ENCODE assay signal across 35 cellular contexts in the genomic region with DNA sequence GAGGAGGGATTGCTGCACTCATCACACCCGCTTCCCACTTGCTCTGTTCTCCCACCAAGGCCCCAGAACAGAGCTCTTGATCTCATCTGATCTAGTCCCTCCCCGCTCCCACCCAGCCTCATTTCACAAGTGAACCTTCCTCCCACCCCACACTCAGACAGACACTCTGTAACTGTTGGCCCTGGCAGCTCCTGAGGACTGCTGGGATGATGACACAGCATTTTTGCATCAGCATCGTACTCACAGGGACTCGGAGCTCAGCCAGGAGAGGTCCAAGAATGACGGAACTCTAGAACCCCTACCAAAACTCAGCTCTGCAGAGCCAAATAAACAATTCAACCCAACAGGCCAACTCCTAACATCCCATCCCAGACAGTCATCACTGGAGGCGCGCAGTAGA.
"Had no signal": no experiment of that assay in that cellular context is flagged by ENCODE, and none has a peak within 500 bp of the region (broad histone marks: within the 10 kb centered on the region; RNA-seq: fewer than 3 reads in every experiment).

No MANE protein-coding gene starts in this region.

- DNase-seq: activated CD4-positive, alpha-beta memory T cell treated with anti-CD3 and anti-CD28 coated beads, Interleukin-2, amount 10 ng/mL, durations not matched to agents 7 days and 5 days; activated CD4-positive, alpha-beta T cell treated with anti-CD3 and anti-CD28 coated beads for 1 hour; activated CD4-positive, alpha-beta T cell treated with anti-CD3 and anti-CD28 coated beads for 48 hours; activated CD4-positive, CD25-positive, alpha-beta regulatory T cell; activated CD8-positive, alpha-beta memory T cell treated with anti-CD3 and anti-CD28 coated beads for 24 hours; activated CD8-positive, alpha-beta memory T cell treated with anti-CD3 and anti-CD28 coated beads, Interleukin-2, amount 10 ng/mL, durations not matched to agents 7 days and 5 days; activated CD8-positive, alpha-beta memory T cell treated with anti-CD3 and anti-CD28 coated beads, Interleukin-2, amount 50 U/mL, for 48 hours; activated effector memory CD4-positive, alpha-beta T cell treated with Interleukin-2 at 50 U/mL for 16 hours; activated naive CD4-positive, alpha-beta T cell treated with anti-CD3 and anti-CD28 coated beads, Interleukin-2, amount 50 U/mL, for 16 hours; activated naive CD8-positive, alpha-beta T cell treated with anti-CD3 and anti-CD28 coated beads, Interleukin-2, amount 10 ng/mL, durations not matched to agents 7 days and 5 days; activated T-cell treated with anti-CD3 and anti-CD28 coated beads, Interleukin-2, amount 50 U/mL, for 48 hours; adrenal gland; caudate nucleus; cerebellar nuclear complex; KG1; MM.1S; MV-4-11; NCI-H1092 treated with DMSO at 0.1 percent for 48 hours; NCI-H1417 treated with DMSO at 0.1 percent for 48 hours; NCI-H187 treated with DMSO at 0.1 percent for 48 hours; NCI-H2081; NCI-H2171 treated with DMSO at 0.1 percent for 48 hours; NCI-H2227 treated with DMSO at 0.1 percent for 48 hours; NCI-H524 treated with DMSO at 0.1 percent for 48 hours; PC-3; SIG-M5; SW 1271; T-helper 1 cell; T-helper 2 cell; T-helper 9 cell had no signal

- H3K4me3 Mint-ChIP-seq: activated CD4-positive, alpha-beta memory T cell treated with anti-CD3 and anti-CD28 coated beads, Interleukin-2, amount 10 ng/mL, durations not matched to agents 7 days and 5 days; activated CD8-positive, alpha-beta memory T cell treated with anti-CD3 and anti-CD28 coated beads, Interleukin-2, amount 10 ng/mL, durations not matched to agents 7 days and 5 days; activated naive CD8-positive, alpha-beta T cell treated with anti-CD3 and anti-CD28 coated beads, Interleukin-2, amount 10 ng/mL, durations not matched to agents 7 days and 5 days; brain had no signal

- H3K27ac Mint-ChIP-seq: activated CD4-positive, alpha-beta memory T cell treated with anti-CD3 and anti-CD28 coated beads, Interleukin-2, amount 10 ng/mL, durations not matched to agents 7 days and 5 days; activated CD8-positive, alpha-beta memory T cell treated with anti-CD3 and anti-CD28 coated beads, Interleukin-2, amount 10 ng/mL, durations not matched to agents 7 days and 5 days; activated naive CD8-positive, alpha-beta T cell treated with anti-CD3 and anti-CD28 coated beads, Interleukin-2, amount 10 ng/mL, durations not matched to agents 7 days and 5 days; brain had no signal

- H3K4me1 ChIP-seq: adrenal gland had no signal

- H3K27me3 Mint-ChIP-seq: activated CD4-positive, alpha-beta memory T cell treated with anti-CD3 and anti-CD28 coated beads, Interleukin-2, amount 10 ng/mL, durations not matched to agents 7 days and 5 days; activated CD8-positive, alpha-beta memory T cell treated with anti-CD3 and anti-CD28 coated beads, Interleukin-2, amount 10 ng/mL, durations not matched to agents 7 days and 5 days; activated naive CD8-positive, alpha-beta T cell treated with anti-CD3 and anti-CD28 coated beads, Interleukin-2, amount 10 ng/mL, durations not matched to agents 7 days and 5 days; brain had no signal

- H3K4me1 Mint-ChIP-seq: activated CD4-positive, alpha-beta memory T cell treated with anti-CD3 and anti-CD28 coated beads, Interleukin-2, amount 10 ng/mL, durations not matched to agents 7 days and 5 days; activated CD8-positive, alpha-beta memory T cell treated with anti-CD3 and anti-CD28 coated beads, Interleukin-2, amount 10 ng/mL, durations not matched to agents 7 days and 5 days; brain had no signal

- H3K27me3 ChIP-seq: adrenal gland had no signal

- H3K4me3 ChIP-seq: adrenal gland had no signal

- FAIRE-seq: RCC 7860 had no signal

- H3K27ac ChIP-seq: adrenal gland, RWPE1, VCaP had no signal

- ATAC-seq: activated CD8-positive, alpha-beta memory T cell treated with anti-CD3 and anti-CD28 coated beads, Interleukin-2, amount 10 ng/mL, durations not matched to agents 7 days and 5 days; Right ventricle myocardium inferior had no signal

- H3K36me3 ChIP-seq: adrenal gland had no signal
